ENCODE assay signal across 13 cellular contexts in genomic region chr3:13217736-13218540, GRCh38.
A peak's percentile ranks its signal among the peaks of the same experiment; 100 is the strongest.
DNase-seq lines count a peak whose midpoint lies in the region; ATAC-seq, FAIRE-seq and TF ChIP-seq lines count a peak whose summit lies in the region.
"Had no signal": no experiment of that assay in that cellular context is flagged by ENCODE, and none has a peak within 500 bp of the region (broad histone marks: within the 10 kb centered on the region; RNA-seq: fewer than 3 reads in every experiment).

No MANE protein-coding gene starts in this region.

- intact Hi-C loops in Right ventricle myocardium superior (cut with DNase I) (no loop called here), right cardiac atrium (cut with DNase I) (no loop called here), PC-9 (cut with micrococcal nuclease; ENCODE audit: unreplicated experiment) (loop anchor here (1.0 to 10.0 kb wide), 4 partner anchors 25 to 237 kb away; no protein-coding TSS in a partner anchor), sigmoid colon (cut with DNase I) (no loop called here)

- no peak for TF ChIP-seq EP300 in sigmoid colon (IDR thresholded peaks at IDR 0.05)

- POLR2A ChIA-PET in PC-9 (lab: Charles Lee; ENCODE audit: unreplicated experiment): interaction anchor here (0.7 kb wide), 2 partner anchors 24 to 508 kb away, joined by 3 read pairs; no protein-coding TSS in a partner anchor

- CTCF ChIA-PET in PC-9 (lab: Charles Lee): no interaction called here

- no peaks in the 10 kb centered on the region for H3K9me2 ChIP-seq in PC-9 (ENCODE audit: insufficient read depth)

- H3K9me3 ChIP-seq in right cardiac atrium (ENCODE audit: control insufficient read depth, low read length): no peaks in the 10 kb centered on the region
- no peaks in the 10 kb centered on the region for H3K9me3 ChIP-seq in PC-9 (ENCODE audit: insufficient read depth, low read depth)
- H3K9me3 ChIP-seq in sigmoid colon: no peaks in the 10 kb centered on the region
- H3K9me3 ChIP-seq: spleen had no signal

- no peaks in the 10 kb centered on the region for H4K20me1 ChIP-seq in PC-9 (ENCODE audit: insufficient read depth)

- H2AFZ ChIP-seq in PC-9: no peak overlapping the region

- BruUV-seq in PC-9 (replicated peaks; lab: Mats Ljungman, UMichigan): no TSS peak

- ATAC-seq in Right ventricle myocardium superior (ENCODE audit: poor library complexity) (no peak), right cardiac atrium (no peak), HG03139 (IDR thresholded peaks at IDR 0.05; ENCODE audit: unreplicated experiment) (no peak), HG03521 (IDR thresholded peaks at IDR 0.05; ENCODE audit: unreplicated experiment) (no peak)
- ATAC-seq: natural killer cell had no signal

- H3K36me3 ChIP-seq in PC-9 (ENCODE audit: low read depth) (no peaks in the 10 kb centered on the region), sigmoid colon (no peaks in the 10 kb centered on the region)
- H3K36me3 ChIP-seq: spleen had no signal

- H3K4me3 ChIP-seq in right cardiac atrium (ENCODE audit: low read length): no peak overlapping the region
- H3K4me3 ChIP-seq in PC-9: no peak overlapping the region
- H3K4me3 ChIP-seq in epithelial cell of proximal tubule (ENCODE audit: low read depth, low read length): no peak overlapping the region
- no peak overlapping the region for H3K4me3 ChIP-seq in sigmoid colon
- H3K4me3 ChIP-seq: spleen had no signal

- FAIRE-seq in urothelium cell line (lab: Jason Lieb, UNC): no peak

- peaks cover 24% of the 10 kb centered on the region for H3F3A ChIP-seq in PC-9 (ENCODE audit: insufficient read depth, low read depth)

- DNase-seq in Right ventricle myocardium superior (peak; percentile 6), right cardiac atrium (no peak), PC-9 (peak; percentile 84 to 98), epithelial cell of proximal tubule (ENCODE audit: low read depth) (peak; percentile 92), urothelium cell line (ENCODE audit: low spot score) (peak; percentile 92), sigmoid colon (no peak)
- DNase-seq: activated effector memory CD4-positive, alpha-beta T cell treated with Interleukin-2 at 50 U/mL for 16 hours; immature natural killer cell; Karpas-422; natural killer cell; spleen had no signal

- WGBS in right cardiac atrium: 87% methylated on average over 9 of the region's 9 CpGs
- 82 to 87% methylated on average over 9 of the region's 9 CpGs for WGBS in sigmoid colon, 2 donors

- peak overlapping the region; percentile 59 for H3K4me2 ChIP-seq in PC-9

- H3K27me3 ChIP-seq in right cardiac atrium (ENCODE audit: control insufficient read depth, insufficient read depth) (no peaks in the 10 kb centered on the region), PC-9 (ENCODE audit: insufficient read depth, low read depth) (no peaks in the 10 kb centered on the region), sigmoid colon (no peaks in the 10 kb centered on the region)

- TF ChIP-seq CTCF in PC-9 (conservative IDR thresholded peaks at IDR 0.05) (no peak), epithelial cell of proximal tubule (conservative IDR thresholded peaks at IDR 0.05; ENCODE audit: low read depth, low read length) (no peak), sigmoid colon (IDR thresholded peaks at IDR 0.05) (no peak)

- TF ChIP-seq POLR2A in sigmoid colon (IDR thresholded peaks at IDR 0.05): no peak

- 0 out of 2 replicates have a peak, but pooled peaks cover 6% of the 10 kb centered on the region for H3K79me2 ChIP-seq in PC-9 (ENCODE audit: low read depth)

- H3K4me1 ChIP-seq in right cardiac atrium (ENCODE audit: control insufficient read depth, insufficient read depth, low read length): no peaks in the 10 kb centered on the region
- peaks cover 58% of the 10 kb centered on the region for H3K4me1 ChIP-seq in PC-9 (replicated peaks; ENCODE audit: insufficient read depth)
- no peaks in the 10 kb centered on the region for H3K4me1 ChIP-seq in sigmoid colon
- H3K4me1 ChIP-seq: spleen had no signal

- H3K27ac ChIP-seq in right cardiac atrium (ENCODE audit: low read length) (no peak overlapping the region), PC-9 (peak overlapping the region; percentile 86), sigmoid colon (no peak overlapping the region)
- H3K27ac ChIP-seq: spleen had no signal

Comparison
In these comparisons a context has a peak if more than half of its experiments do, and no peak if none do; other contexts are left out.
1. DNase-seq: peak in Right ventricle myocardium superior (single experiment), PC-9 (2 of 2), epithelial cell of proximal tubule (single experiment) and urothelium cell line (single experiment); none in right cardiac atrium (0 of 3) and sigmoid colon (single experiment).